ENCODE assay signal across 2 cellular contexts in genomic region chr19:42201489-42202289, GRCh38.
TF ChIP-seq lines count a peak whose summit lies in the region.

No MANE protein-coding gene starts in this region.

TF ChIP-seq in GM23338, 12 proteins besides CTCF, POLR2A, EP300 and RAD21:
- TF ChIP-seq REST (IDR thresholded peaks at IDR 0.05; ENCODE audit: unreplicated experiment) (no peak), EZH2phosphoT487 (IDR thresholded peaks at IDR 0.05; ENCODE audit: unreplicated experiment) (no peak), ZNF462 (CRISPR knock-in tag; IDR thresholded peaks at IDR 0.05) (no peak), ZNF114 (CRISPR knock-in tag; IDR thresholded peaks at IDR 0.05) (no peak), ZNF331 (CRISPR knock-in tag; IDR thresholded peaks at IDR 0.05; ENCODE audit: low read depth) (no peak), CREB1 (CRISPR knock-in tag; IDR thresholded peaks at IDR 0.05; ENCODE audit: low read depth) (no peak), STAT1 (IDR thresholded peaks at IDR 0.05; ENCODE audit: unreplicated experiment) (no peak), EZH2 (IDR thresholded peaks at IDR 0.05; ENCODE audit: low read depth, unreplicated experiment) (no peak), NANOG (IDR thresholded peaks at IDR 0.05; ENCODE audit: borderline replicate concordance) (no peak), ETS1 (IDR thresholded peaks at IDR 0.05) (no peak), POLR2AphosphoS5 (IDR thresholded peaks at IDR 0.05; ENCODE audit: low read depth) (no peak), JUNB (IDR thresholded peaks at IDR 0.05; ENCODE audit: unreplicated experiment) (no peak)

TF ChIP-seq in WTC11, 78 proteins besides CTCF, POLR2A, EP300 and RAD21 (continued from another document):
- TF ChIP-seq, protein P1, sequence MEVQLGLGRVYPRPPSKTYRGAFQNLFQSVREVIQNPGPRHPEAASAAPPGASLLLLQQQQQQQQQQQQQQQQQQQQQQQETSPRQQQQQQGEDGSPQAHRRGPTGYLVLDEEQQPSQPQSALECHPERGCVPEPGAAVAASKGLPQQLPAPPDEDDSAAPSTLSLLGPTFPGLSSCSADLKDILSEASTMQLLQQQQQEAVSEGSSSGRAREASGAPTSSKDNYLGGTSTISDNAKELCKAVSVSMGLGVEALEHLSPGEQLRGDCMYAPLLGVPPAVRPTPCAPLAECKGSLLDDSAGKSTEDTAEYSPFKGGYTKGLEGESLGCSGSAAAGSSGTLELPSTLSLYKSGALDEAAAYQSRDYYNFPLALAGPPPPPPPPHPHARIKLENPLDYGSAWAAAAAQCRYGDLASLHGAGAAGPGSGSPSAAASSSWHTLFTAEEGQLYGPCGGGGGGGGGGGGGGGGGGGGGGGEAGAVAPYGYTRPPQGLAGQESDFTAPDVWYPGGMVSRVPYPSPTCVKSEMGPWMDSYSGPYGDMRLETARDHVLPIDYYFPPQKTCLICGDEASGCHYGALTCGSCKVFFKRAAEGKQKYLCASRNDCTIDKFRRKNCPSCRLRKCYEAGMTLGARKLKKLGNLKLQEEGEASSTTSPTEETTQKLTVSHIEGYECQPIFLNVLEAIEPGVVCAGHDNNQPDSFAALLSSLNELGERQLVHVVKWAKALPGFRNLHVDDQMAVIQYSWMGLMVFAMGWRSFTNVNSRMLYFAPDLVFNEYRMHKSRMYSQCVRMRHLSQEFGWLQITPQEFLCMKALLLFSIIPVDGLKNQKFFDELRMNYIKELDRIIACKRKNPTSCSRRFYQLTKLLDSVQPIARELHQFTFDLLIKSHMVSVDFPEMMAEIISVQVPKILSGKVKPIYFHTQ (CRISPR knock-in tag; IDR thresholded peaks at IDR 0.05), result no peak
